In the genomic region with DNA sequence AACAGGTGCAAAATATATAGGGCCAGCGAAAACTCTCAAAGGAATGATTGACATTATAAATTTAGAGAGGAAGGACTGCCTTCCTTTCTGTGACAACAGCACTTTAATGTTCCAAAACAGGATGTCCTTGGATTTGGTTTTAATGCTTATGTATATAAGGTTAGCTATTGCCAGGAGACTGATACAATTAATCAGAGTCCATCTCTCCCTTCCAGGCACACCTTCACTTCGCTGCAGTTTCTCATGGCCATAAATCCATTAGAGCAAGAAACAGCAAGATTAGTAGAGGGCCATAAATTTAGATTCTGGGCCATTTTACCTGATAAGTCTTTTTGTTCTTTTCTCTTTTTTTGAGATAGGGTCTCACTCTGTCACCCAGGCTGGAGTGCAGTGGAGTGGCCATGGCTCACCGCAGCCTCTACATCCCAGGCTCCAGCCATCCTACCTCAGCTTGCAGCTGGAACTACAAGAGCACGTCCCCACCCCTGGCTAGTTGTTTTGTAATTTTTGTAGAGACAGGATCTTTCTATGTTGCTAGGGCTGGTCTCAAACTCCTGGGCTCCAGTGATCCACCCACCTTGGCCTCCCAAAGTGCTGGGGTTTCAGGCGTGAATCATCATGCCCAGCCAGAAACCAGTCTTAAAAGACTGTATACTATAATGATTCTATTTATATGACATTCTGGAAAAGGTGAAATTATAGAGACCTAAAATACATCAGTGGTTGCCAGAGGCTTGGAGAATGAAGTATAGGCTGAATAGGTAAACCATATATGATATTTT, we compare ENCODE assay signal across 18 cellular contexts. TPM values are rescaled to one million over a fixed set of nuclear protein-coding genes. Genes with fewer than 3 reads are reported as not detected.
A peak's percentile ranks its signal among the peaks of the same experiment; 100 is the strongest.
DNase-seq lines count a peak whose midpoint lies in the region; ATAC-seq, FAIRE-seq and TF ChIP-seq lines count a peak whose summit lies in the region.
"Had no signal": no experiment of that assay in that cellular context is flagged by ENCODE, and none has a peak within 500 bp of the region (broad histone marks: within the 10 kb centered on the region; RNA-seq: fewer than 3 reads in every experiment).

No MANE protein-coding gene starts in this region.

- H3K9ac ChIP-seq in KMS-11: peak overlapping the region; percentile 83
- H3K9ac ChIP-seq: parathyroid adenoma had no signal

- no peaks in the 10 kb centered on the region for H3K27me3 Mint-ChIP-seq in activated CD8-positive, alpha-beta T cell treated with anti-CD3 and anti-CD28 coated beads for 36 hours
- H3K27me3 Mint-ChIP-seq in activated CD8-positive, alpha-beta T cell treated with anti-CD3 and anti-CD28 coated beads, Interleukin-2, amount 10 ng/mL, durations not matched to agents 7 days and 5 days (ENCODE audit: low read depth): peaks cover 1% of the 10 kb centered on the region
- no peaks in the 10 kb centered on the region for H3K27me3 Mint-ChIP-seq in central memory CD8-positive, alpha-beta T cell

- DNase-seq in activated CD8-positive, alpha-beta T cell treated with anti-CD3 and anti-CD28 coated beads for 36 hours: peak; percentile 23
- DNase-seq in activated CD8-positive, alpha-beta T cell treated with anti-CD3 and anti-CD28 coated beads, Interleukin-2, amount 10 ng/mL, durations not matched to agents 7 days and 5 days: no peak
- DNase-seq in central memory CD8-positive, alpha-beta T cell (ENCODE audit: low spot score in 2 of 2): no peak
- DNase-seq in small intestine: peak; percentile 94
- DNase-seq in head of caudate nucleus: no peak
- DNase-seq in ecto neural progenitor cell (ENCODE audit: low spot score): no peak
- DNase-seq: amniotic stem cell, Kasumi-1, kidney, NCI-H2029, NCI-H526 had no signal

- H3K27me3 ChIP-seq in KMS-11 (ENCODE audit: insufficient read depth, low read depth) (no peaks in the 10 kb centered on the region), small intestine (ENCODE audit: control insufficient read depth in 2 of 2, insufficient read depth in 2 of 2, low read length in 2 of 2) (no peaks in the 10 kb centered on the region)
- H3K27me3 ChIP-seq: suprapubic skin had no signal

- H3K4me3 Mint-ChIP-seq in activated CD8-positive, alpha-beta T cell treated with anti-CD3 and anti-CD28 coated beads for 36 hours: no peak overlapping the region
- no peak overlapping the region for H3K4me3 Mint-ChIP-seq in activated CD8-positive, alpha-beta T cell treated with anti-CD3 and anti-CD28 coated beads, Interleukin-2, amount 10 ng/mL, durations not matched to agents 7 days and 5 days
- H3K4me3 Mint-ChIP-seq in central memory CD8-positive, alpha-beta T cell: no peak overlapping the region

- H3K36me3 Mint-ChIP-seq in activated CD8-positive, alpha-beta T cell treated with anti-CD3 and anti-CD28 coated beads for 36 hours (ENCODE audit: low read depth): no peaks in the 10 kb centered on the region
- H3K36me3 Mint-ChIP-seq in activated CD8-positive, alpha-beta T cell treated with anti-CD3 and anti-CD28 coated beads, Interleukin-2, amount 10 ng/mL, durations not matched to agents 7 days and 5 days (ENCODE audit: low read depth): peaks cover 1% of the 10 kb centered on the region
- no peaks in the 10 kb centered on the region for H3K36me3 Mint-ChIP-seq in central memory CD8-positive, alpha-beta T cell (ENCODE audit: insufficient read depth)

- no peaks in the 10 kb centered on the region for H4K20me1 ChIP-seq in KMS-11 (ENCODE audit: insufficient read depth)

- no peaks in the 10 kb centered on the region; the same call in 1 of the 2 replicates for H3K79me2 ChIP-seq in KMS-11 (ENCODE audit: insufficient read depth, low read depth)
- H3K79me2 ChIP-seq: parathyroid adenoma had no signal

- ATAC-seq in activated CD8-positive, alpha-beta T cell treated with anti-CD3 and anti-CD28 coated beads for 36 hours: peak; percentile 13
- ATAC-seq in activated CD8-positive, alpha-beta T cell treated with anti-CD3 and anti-CD28 coated beads, Interleukin-2, amount 10 ng/mL, durations not matched to agents 7 days and 5 days: no peak
- no peak for ATAC-seq in central memory CD8-positive, alpha-beta T cell (replicated peaks; ENCODE audit: extremely low read depth, poor library complexity, severe bottlenecking)
- ATAC-seq in HG03045 (IDR thresholded peaks at IDR 0.05; ENCODE audit: unreplicated experiment): no peak
- ATAC-seq: Panc1 had no signal

- peaks cover 10% of the 10 kb centered on the region for H3K4me1 Mint-ChIP-seq in activated CD8-positive, alpha-beta T cell treated with anti-CD3 and anti-CD28 coated beads for 36 hours (ENCODE audit: low read depth)
- peaks cover 2% of the 10 kb centered on the region for H3K4me1 Mint-ChIP-seq in activated CD8-positive, alpha-beta T cell treated with anti-CD3 and anti-CD28 coated beads, Interleukin-2, amount 10 ng/mL, durations not matched to agents 7 days and 5 days (ENCODE audit: low read depth)
- peaks cover 6% of the 10 kb centered on the region for H3K4me1 Mint-ChIP-seq in central memory CD8-positive, alpha-beta T cell

- intact Hi-C loops in activated CD8-positive, alpha-beta T cell treated with anti-CD3 and anti-CD28 coated beads for 36 hours (cut with micrococcal nuclease): no loop called here
- intact Hi-C loops in head of caudate nucleus (cut with DNase I): no loop called here

- peak overlapping the region; percentile 78 for H3K4me3 ChIP-seq in KMS-11 (IDR thresholded peaks at IDR 0.05; ENCODE audit: insufficient read depth, low read depth, low read length)
- no peak overlapping the region for H3K4me3 ChIP-seq in small intestine (ENCODE audit: low read depth in 1 of 2, low read length in 2 of 2)
- H3K4me3 ChIP-seq: suprapubic skin had no signal

- peaks cover 57% of the 10 kb centered on the region for H3K4me1 ChIP-seq in KMS-11 (ENCODE audit: low read depth, poor library complexity, severe bottlenecking)
- peaks cover 0 to 7% of the 10 kb centered on the region in 2 donors for H3K4me1 ChIP-seq in small intestine (ENCODE audit: control insufficient read depth in 2 of 2, insufficient read depth in 1 of 2, low read depth in 1 of 2, low read length in 1 of 2)
- H3K4me1 ChIP-seq: parathyroid adenoma had no signal

- 17 to 55% (median 41%) methylated on average over 5 of the region's 5 CpGs for WGBS in small intestine, 3 donors

- H3K27ac ChIP-seq in KMS-11 (peak overlapping the region; percentile 97), small intestine (ENCODE audit: low read depth in 1 of 2, low read length in 1 of 2) (peak overlapping the region; percentile 59 to 95)
- H3K27ac ChIP-seq: parathyroid adenoma, VCaP had no signal

- H3K4me2 ChIP-seq in KMS-11: peak overlapping the region; percentile 88

- POLR2A ChIA-PET in activated CD8-positive, alpha-beta T cell treated with anti-CD3 and anti-CD28 coated beads for 36 hours (lab: Charles Lee): no interaction called here
- POLR2A ChIA-PET in activated CD8-positive, alpha-beta T cell treated with anti-CD3 and anti-CD28 coated beads, Interleukin-2, amount 10 ng/mL, durations not matched to agents 7 days and 5 days (lab: Charles Lee): no interaction called here

- H3K36me3 ChIP-seq in KMS-11 (ENCODE audit: insufficient read depth): no peaks in the 10 kb centered on the region
- H3K36me3 ChIP-seq in small intestine (ENCODE audit: control insufficient read depth in 2 of 2, insufficient read depth in 2 of 2, low read length in 2 of 2): no peaks in the 10 kb centered on the region
- H3K36me3 ChIP-seq: suprapubic skin had no signal

- no peaks in the 10 kb centered on the region for H3K9me3 Mint-ChIP-seq in activated CD8-positive, alpha-beta T cell treated with anti-CD3 and anti-CD28 coated beads for 36 hours
- peaks cover 4% of the 10 kb centered on the region for H3K9me3 Mint-ChIP-seq in activated CD8-positive, alpha-beta T cell treated with anti-CD3 and anti-CD28 coated beads, Interleukin-2, amount 10 ng/mL, durations not matched to agents 7 days and 5 days (ENCODE audit: insufficient read depth)
- no peaks in the 10 kb centered on the region for H3K9me3 Mint-ChIP-seq in central memory CD8-positive, alpha-beta T cell

- no peaks in the 10 kb centered on the region for H3K9me3 ChIP-seq in small intestine (ENCODE audit: control insufficient read depth, low read depth)
- H3K9me3 ChIP-seq: suprapubic skin had no signal

- CTCF ChIA-PET in activated CD8-positive, alpha-beta T cell treated with anti-CD3 and anti-CD28 coated beads for 36 hours (lab: Charles Lee): no interaction called here
- CTCF ChIA-PET in activated CD8-positive, alpha-beta T cell treated with anti-CD3 and anti-CD28 coated beads, Interleukin-2, amount 10 ng/mL, durations not matched to agents 7 days and 5 days (lab: Charles Lee): interaction anchor here (0.7 to 1.9 kb wide), 2 partner anchors 15 to 24 kb away, joined by 3 to 6 read pairs; no protein-coding TSS in a partner anchor

- H2AFZ ChIP-seq in KMS-11 (ENCODE audit: low read depth): peak overlapping the region; percentile 58
- H2AFZ ChIP-seq: parathyroid adenoma had no signal

- no peak for FAIRE-seq in small intestine (lab: Jason Lieb, UNC)
- FAIRE-seq: endothelial cell of umbilical vein, kidney had no signal

- TF ChIP-seq CTCF in activated CD8-positive, alpha-beta T cell treated with anti-CD3 and anti-CD28 coated beads for 36 hours (IDR thresholded peaks at IDR 0.05): no peak
- TF ChIP-seq CTCF in KMS-11 (conservative IDR thresholded peaks at IDR 0.05; ENCODE audit: low read depth, low read length): no peak

- no peak overlapping the region for H3K27ac Mint-ChIP-seq in activated CD8-positive, alpha-beta T cell treated with anti-CD3 and anti-CD28 coated beads for 36 hours
- H3K27ac Mint-ChIP-seq in activated CD8-positive, alpha-beta T cell treated with anti-CD3 and anti-CD28 coated beads, Interleukin-2, amount 10 ng/mL, durations not matched to agents 7 days and 5 days: no peak overlapping the region
- peak overlapping the region; percentile 19 for H3K27ac Mint-ChIP-seq in central memory CD8-positive, alpha-beta T cell (ENCODE audit: low read depth)

RNA-seq across cellular contexts. Expression of gene TFRC, which starts 15.7 kb away (rescaled TPM):
- 100 to 1,000 TPM; 521 to 524 TPM for total RNA-seq in activated CD8-positive, alpha-beta T cell treated with anti-CD3 and anti-CD28 coated beads for 36 hours
- total RNA-seq in activated CD8-positive, alpha-beta T cell treated with anti-CD3 and anti-CD28 coated beads, Interleukin-2, amount 10 ng/mL, durations not matched to agents 7 days and 5 days: 100 to 1,000 TPM; 282 to 298 TPM
- 10 to 100 TPM; 12.7 to 64.7 (median 36.0) TPM for polyA plus RNA-seq in small intestine

Comparison
In these comparisons a context has a peak if more than half of its experiments do, and no peak if none do; other contexts are left out.
1. DNase-seq: peak in activated CD8-positive, alpha-beta T cell treated with anti-CD3 and anti-CD28 coated beads for 36 hours (single experiment) and small intestine (single experiment); none in activated CD8-positive, alpha-beta T cell treated with anti-CD3 and anti-CD28 coated beads, Interleukin-2, amount 10 ng/mL, durations not matched to agents 7 days and 5 days (single experiment), central memory CD8-positive, alpha-beta T cell (0 of 2), head of caudate nucleus (0 of 42) and ecto neural progenitor cell (single experiment).